13 cellular contexts compared by ENCODE assay signal in genomic region chr4:113540859-113541258, GRCh38.
A peak's percentile ranks its signal among the peaks of the same experiment; 100 is the strongest.
DNase-seq lines count a peak whose midpoint lies in the region; FAIRE-seq and TF ChIP-seq lines count a peak whose summit lies in the region.
"Had no signal": no experiment of that assay in that cellular context is flagged by ENCODE, and none has a peak within 500 bp of the region (broad histone marks: within the 10 kb centered on the region; RNA-seq: fewer than 3 reads in every experiment).

No MANE protein-coding gene starts in this region.

- BruUV-seq in Caco-2 (replicated peaks; lab: Mats Ljungman, UMichigan) = no TSS peak

- H3K36me3 ChIP-seq in smooth muscle cell (ENCODE audit: low read depth) (no peaks in the 10 kb centered on the region), Caco-2 (ENCODE audit: control insufficient read depth, insufficient read depth, low read length) (no peaks in the 10 kb centered on the region)

- H3K4me3 ChIP-seq in coronary artery (no peak overlapping the region), smooth muscle cell (no peak overlapping the region), Caco-2 (ENCODE audit: low read depth, low read length) (no peak overlapping the region)

- H3K4me1 Mint-ChIP-seq in Caco-2 (ENCODE audit: low read depth, unreplicated experiment) = peaks cover 7% of the 10 kb centered on the region

- peaks cover 13% of the 10 kb centered on the region for H3K36me3 Mint-ChIP-seq in Caco-2 (ENCODE audit: insufficient read depth, unreplicated experiment)

- DNase-seq in EH (ENCODE audit: low read depth) (peak; percentile 49), NCI-H1694 treated with DMSO at 0.1 percent for 48 hours (lab: John Stamatoyannopoulos, UW) (peak; percentile 45), coronary artery (ENCODE audit: low spot score) (no peak), smooth muscle cell (lab: John Stamatoyannopoulos, UW; ENCODE audit: unreplicated experiment) (no peak), RKO (ENCODE audit: low spot score) (no peak), GM12891 (ENCODE audit: insufficient read length, low spot score) (no peak), Caco-2 (no peak), HuH-7 (ENCODE audit: low spot score) (no peak)
- DNase-seq: activated CD4-positive, CD25-positive, alpha-beta regulatory T cell treated with anti-CD3 and anti-CD28 coated beads, Interleukin-2, amount 50 U/mL, for 72 hours; CD8-positive, alpha-beta T cell; NCI-H1930; SHP77; substantia nigra had no signal

- no peak for TF ChIP-seq CTCF in coronary artery (IDR thresholded peaks at IDR 0.05)
- TF ChIP-seq CTCF in smooth muscle cell (IDR thresholded peaks at IDR 0.05; ENCODE audit: borderline replicate concordance, insufficient read depth, poor library complexity, severe bottlenecking) = no peak
- no peak for TF ChIP-seq CTCF in Caco-2 (IDR thresholded peaks at IDR 0.05; ENCODE audit: insufficient read depth in 1 of 2, low read depth in 1 of 2, low read length in 1 of 2, severe bottlenecking in 1 of 2, unreplicated experiment in 1 of 2)

- H3K4me1 ChIP-seq in smooth muscle cell (ENCODE audit: low read depth) (no peaks in the 10 kb centered on the region), Caco-2 (no peaks in the 10 kb centered on the region)

- TF ChIP-seq POLR2A in GM12891 (IDR thresholded peaks at IDR 0.05; ENCODE audit: low read depth, low read length) = no peak

- H3K4me3 Mint-ChIP-seq in Caco-2 (ENCODE audit: unreplicated experiment) = no peak overlapping the region
- H3K4me3 Mint-ChIP-seq: CD8-positive, alpha-beta T cell had no signal

- H4K20me1 ChIP-seq in smooth muscle cell (ENCODE audit: low read depth) = no peaks in the 10 kb centered on the region

- H3K4me2 ChIP-seq in smooth muscle cell = no peak overlapping the region

- FAIRE-seq in GM12891 (lab: Jason Lieb, UNC) = no peak

- CTCF ChIA-PET in Caco-2 (lab: Charles Lee) = no interaction called here

- H3K27me3 Mint-ChIP-seq in Caco-2 (ENCODE audit: insufficient read depth, unreplicated experiment) = no peaks in the 10 kb centered on the region

- intact Hi-C loops in Caco-2 (cut with micrococcal nuclease; ENCODE audit: unreplicated experiment) = loop anchor here (10.0 kb wide), 2 partner anchors 104 to 844 kb away; no protein-coding TSS in a partner anchor

- POLR2A ChIA-PET in Caco-2 (lab: Charles Lee) = no interaction called here

- H3F3A ChIP-seq in smooth muscle cell (ENCODE audit: low read depth) = no peaks in the 10 kb centered on the region

- WGBS in smooth muscle cell (ENCODE audit: low lambda C conversion rate) = 93% methylated on average over 1 of the region's 1 CpG

- H3K9ac ChIP-seq in smooth muscle cell (ENCODE audit: low read depth) = no peak overlapping the region

- no peaks in the 10 kb centered on the region for H3K79me2 ChIP-seq in smooth muscle cell (ENCODE audit: low read depth)

- H3K9me3 Mint-ChIP-seq in Caco-2 (ENCODE audit: unreplicated experiment) = no peaks in the 10 kb centered on the region
- H3K9me3 Mint-ChIP-seq: CD8-positive, alpha-beta T cell had no signal

- no peak overlapping the region for H3K27ac Mint-ChIP-seq in Caco-2 (ENCODE audit: unreplicated experiment)
- H3K27ac Mint-ChIP-seq: CD8-positive, alpha-beta T cell had no signal

- H2AFZ ChIP-seq in smooth muscle cell (ENCODE audit: low read depth) = no peak overlapping the region

- H3K27ac ChIP-seq in coronary artery (peak overlapping the region; percentile 15 to 54), smooth muscle cell (ENCODE audit: low read depth) (peak overlapping the region; percentile 11)

- no peaks in the 10 kb centered on the region for H3K27me3 ChIP-seq in smooth muscle cell (ENCODE audit: low read depth)
- no peaks in the 10 kb centered on the region for H3K27me3 ChIP-seq in Caco-2 (replicated peaks; ENCODE audit: control insufficient read depth, insufficient read depth, low read length)

- H3K9me3 ChIP-seq in smooth muscle cell (replicated peaks; ENCODE audit: low read depth) (no peaks in the 10 kb centered on the region), Caco-2 (no peaks in the 10 kb centered on the region)

TF ChIP-seq in GM12891, 5 proteins besides CTCF, POLR2A, EP300 and RAD21:
- no peak for TF ChIP-seq SPI1 (IDR thresholded peaks at IDR 0.05; ENCODE audit: low read depth, low read length)

Comparison
In these comparisons a context has a peak if more than half of its experiments do, and no peak if none do; other contexts are left out.
1. DNase-seq: peak in EH (single experiment) and NCI-H1694 treated with DMSO at 0.1 percent for 48 hours (single experiment); none in coronary artery (single experiment), smooth muscle cell (single experiment), RKO (single experiment), GM12891 (single experiment), Caco-2 (0 of 2) and HuH-7 (single experiment).